ENCODE assay signal across 1 cellular context in the genomic region with DNA sequence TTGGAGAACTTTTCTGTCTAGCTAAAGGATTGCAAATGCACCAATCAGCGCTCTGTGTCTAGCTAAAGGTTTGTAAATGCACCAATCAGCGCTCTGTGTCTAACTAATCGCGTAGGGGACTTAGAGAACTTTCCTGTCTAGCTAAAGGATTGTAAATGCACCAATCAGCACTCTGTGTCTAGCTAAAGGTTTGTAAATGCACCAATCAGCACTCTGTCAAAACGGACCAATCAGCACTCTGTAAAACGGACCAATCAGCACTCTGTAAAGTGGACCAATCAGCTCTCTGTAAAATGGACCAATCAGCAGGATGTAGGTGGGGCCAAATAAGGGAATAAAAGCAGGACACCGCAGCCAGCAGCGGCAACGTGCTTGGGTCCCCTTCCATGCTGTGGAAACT. TPM values are rescaled to one million over a fixed set of nuclear protein-coding genes. Genes with fewer than 3 reads are reported as not detected.
"Had no signal": no experiment of that assay in that cellular context is flagged by ENCODE, and none has a peak within 500 bp of the region (broad histone marks: within the 10 kb centered on the region; RNA-seq: fewer than 3 reads in every experiment).

No MANE protein-coding gene starts in this region.

RNA-seq across cellular contexts. Expression of gene ANGPTL4, which starts 22.5 kb away (rescaled TPM):
- polyA plus RNA-seq: naive thymus-derived CD4-positive, alpha-beta T cell had no signal
